Comparison of ENCODE assay signal across 8 cellular contexts in the genomic region with DNA sequence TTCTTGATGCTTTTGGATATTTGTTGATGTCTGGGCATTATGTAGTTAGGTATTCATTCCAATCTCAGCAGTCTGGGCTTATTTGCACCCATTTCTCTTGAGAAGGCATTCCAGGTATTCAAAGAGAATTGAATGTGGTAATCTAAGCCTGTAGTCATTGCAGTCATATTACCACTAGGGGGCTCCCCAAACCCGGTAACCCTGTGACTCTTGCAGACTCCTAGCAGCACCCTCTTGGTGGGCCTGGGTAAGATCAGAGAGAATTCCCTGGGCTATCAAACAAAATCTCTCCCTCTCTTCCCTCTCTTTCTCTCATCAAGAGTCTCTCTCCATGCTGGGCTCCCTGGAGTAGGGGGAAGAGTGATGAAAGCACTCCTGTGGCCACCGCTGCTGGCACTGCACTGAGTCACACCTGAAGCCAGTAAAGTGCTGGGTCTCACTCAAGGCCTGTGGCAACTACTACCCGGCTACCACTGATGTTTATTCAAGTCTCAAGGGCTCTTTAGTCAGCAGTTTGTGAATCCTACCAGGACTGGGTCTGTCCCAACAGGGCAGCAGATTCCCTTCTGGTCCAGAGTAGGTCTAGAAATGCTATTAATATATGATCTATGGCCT.
DNase-seq lines count a peak whose midpoint lies in the region; ATAC-seq, FAIRE-seq and TF ChIP-seq lines count a peak whose summit lies in the region.

No MANE protein-coding gene starts in this region.

- no peak overlapping the region for H3K4me3 Mint-ChIP-seq in astrocyte (ENCODE audit: unreplicated experiment)

- H3K27me3 ChIP-seq in DOHH2 (ENCODE audit: control insufficient read depth, low read length) (no peaks in the 10 kb centered on the region), astrocyte (ENCODE audit: insufficient read depth, low read length) (no peaks in the 10 kb centered on the region), upper lobe of left lung (no peaks in the 10 kb centered on the region)

- FAIRE-seq in astrocyte (lab: Jason Lieb, UNC): peak; percentile 96

- no peaks in the 10 kb centered on the region for H3K9me2 ChIP-seq in DOHH2 (replicated peaks; ENCODE audit: control insufficient read depth, low read length)

- H3K27ac ChIP-seq in DOHH2 (ENCODE audit: low read depth, low read length) (no peak overlapping the region), astrocyte (ENCODE audit: low read depth, low read length) (no peak overlapping the region), upper lobe of left lung (no peak overlapping the region)

- no peaks in the 10 kb centered on the region for H3K4me1 Mint-ChIP-seq in astrocyte (ENCODE audit: low read depth, unreplicated experiment)

- no peaks in the 10 kb centered on the region for H3K36me3 Mint-ChIP-seq in astrocyte (ENCODE audit: low read depth, unreplicated experiment)

- H3K9me3 ChIP-seq in DOHH2 (ENCODE audit: control insufficient read depth, insufficient read depth, low read length) (no peaks in the 10 kb centered on the region), astrocyte (ENCODE audit: insufficient read depth, low read depth, low read length) (no peaks in the 10 kb centered on the region), upper lobe of left lung (no peaks in the 10 kb centered on the region)

- no peaks in the 10 kb centered on the region for H3K4me1 ChIP-seq in DOHH2 (ENCODE audit: control insufficient read depth, low read length)
- H3K4me1 ChIP-seq in astrocyte (ENCODE audit: insufficient read depth, low read length): no peaks in the 10 kb centered on the region
- no peaks in the 10 kb centered on the region for H3K4me1 ChIP-seq in upper lobe of left lung

- 26 to 45% methylated on average over 3 of the region's 3 CpGs for WGBS in upper lobe of left lung, 2 donors

- no peak for TF ChIP-seq EP300 in upper lobe of left lung (IDR thresholded peaks at IDR 0.05)

- no peaks in the 10 kb centered on the region for H3K9me3 Mint-ChIP-seq in astrocyte (ENCODE audit: unreplicated experiment)

- no peak for TF ChIP-seq POLR2A in upper lobe of left lung (IDR thresholded peaks at IDR 0.05)

- H3K79me2 ChIP-seq in DOHH2 (ENCODE audit: control insufficient read depth, low read length) (no peaks in the 10 kb centered on the region), astrocyte (ENCODE audit: insufficient read depth, low read length) (no peaks in the 10 kb centered on the region)

- no peaks in the 10 kb centered on the region for H3F3A ChIP-seq in DOHH2 (ENCODE audit: control insufficient read depth, insufficient read depth)

- ATAC-seq in HG02642 (IDR thresholded peaks at IDR 0.05; ENCODE audit: poor library complexity, unreplicated experiment) (peak; percentile 64), upper lobe of left lung (ENCODE audit: low FRiP score in 2 of 2) (peak in 1 of 2 donors; percentile 74)

- DNase-seq in A172 (ENCODE audit: low spot score) (peak; percentile 0), NCI-H524 treated with DMSO at 0.1 percent for 48 hours (lab: John Stamatoyannopoulos, UW) (peak; percentile 7), astrocyte (ENCODE audit: low read depth) (peak; percentile 1), left kidney (ENCODE audit: low read depth, low spot score) (peak; percentile 73), upper lobe of left lung (peak in 1 of 2 donors; percentile 49)
- no peak for DNase-seq in activated effector memory CD4-positive, alpha-beta T cell treated with Interleukin-2 at 50 U/mL for 16 hours

- no peaks in the 10 kb centered on the region for H3K27me3 Mint-ChIP-seq in astrocyte (ENCODE audit: low read depth, unreplicated experiment)

- H3K27ac Mint-ChIP-seq in astrocyte (ENCODE audit: unreplicated experiment): no peak overlapping the region

- TF ChIP-seq CTCF in DOHH2 (IDR thresholded peaks at IDR 0.05; ENCODE audit: low read depth, low read length, poor library complexity, severe bottlenecking) (peak; percentile 61), astrocyte (IDR thresholded peaks at IDR 0.05; ENCODE audit: insufficient read depth, low read depth, low read length) (peak; percentile 50), upper lobe of left lung (IDR thresholded peaks at IDR 0.05) (peak; percentile 7 to 62 (median 32))

- H3K4me3 ChIP-seq in DOHH2 (ENCODE audit: low read length) (no peak overlapping the region), astrocyte (ENCODE audit: insufficient read depth, low read depth, low read length) (no peak overlapping the region), upper lobe of left lung (no peak overlapping the region)

- H2AFZ ChIP-seq in astrocyte (ENCODE audit: low read depth, low read length): no peak overlapping the region

- no peaks in the 10 kb centered on the region for H3K36me3 ChIP-seq in DOHH2 (ENCODE audit: control insufficient read depth, low read length)
- H3K36me3 ChIP-seq in astrocyte (ENCODE audit: insufficient read depth, low read length): no peaks in the 10 kb centered on the region
- no peaks in the 10 kb centered on the region for H3K36me3 ChIP-seq in upper lobe of left lung

- H4K20me1 ChIP-seq in DOHH2 (ENCODE audit: control insufficient read depth, insufficient read depth, low read depth, low read length): no peaks in the 10 kb centered on the region
- no peaks in the 10 kb centered on the region for H4K20me1 ChIP-seq in astrocyte (ENCODE audit: insufficient read depth, low read length)

- H3K4me2 ChIP-seq in DOHH2 (ENCODE audit: low read length): no peak overlapping the region
- no peak overlapping the region for H3K4me2 ChIP-seq in astrocyte (ENCODE audit: low read length)

- no peak overlapping the region for H3K9ac ChIP-seq in astrocyte (ENCODE audit: low read length)
